In the genomic region with DNA sequence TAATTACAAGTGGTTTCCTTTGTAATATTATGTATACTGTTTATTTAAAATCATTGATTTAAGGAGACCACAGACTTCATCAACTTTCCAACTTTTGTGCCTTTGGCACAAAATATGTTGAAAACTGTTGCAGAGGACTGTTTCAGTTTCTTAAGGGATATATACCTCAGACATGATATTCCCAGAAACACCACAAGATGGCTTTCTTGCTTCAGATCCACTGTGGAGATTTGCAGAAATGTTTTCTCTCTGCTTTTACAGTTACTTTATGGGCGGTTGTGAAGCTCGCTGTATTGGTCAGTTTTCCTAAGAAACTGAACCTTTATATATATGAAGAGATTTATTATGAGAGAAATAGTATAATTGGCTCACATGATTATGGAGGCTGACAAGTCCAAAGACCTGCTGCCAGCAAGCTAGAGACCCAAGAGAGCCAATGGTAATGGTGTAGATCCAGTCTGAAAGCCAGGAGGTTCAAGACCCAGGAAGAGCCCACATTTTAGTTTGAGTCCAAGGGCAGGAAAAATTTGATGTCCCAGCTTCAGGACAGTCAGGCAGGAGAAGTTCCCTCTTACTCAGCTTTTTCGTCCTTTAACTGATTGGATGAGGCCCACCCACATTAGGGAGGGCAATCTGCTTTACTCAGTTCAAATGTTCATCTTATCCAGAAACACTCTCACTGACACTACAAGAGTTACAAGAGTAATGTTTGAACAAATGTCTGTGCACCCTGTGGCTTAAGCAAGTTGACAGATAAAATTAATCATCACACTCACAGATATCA, we compare ENCODE assay signal across 8 cellular contexts. TPM values are rescaled to one million over a fixed set of nuclear protein-coding genes. Genes with fewer than 3 reads are reported as not detected.
DNase-seq lines count a peak whose midpoint lies in the region; ATAC-seq and TF ChIP-seq lines count a peak whose summit lies in the region.

No MANE protein-coding gene starts in this region.

- ATAC-seq in HG03060 (IDR thresholded peaks at IDR 0.05; ENCODE audit: low read depth, unreplicated experiment) (peak; percentile 55), GM18520 (IDR thresholded peaks at IDR 0.05; ENCODE audit: unreplicated experiment) (no peak)
- ATAC-seq in stimulated activated naive B cell treated with anti-CD40 and anti-IgM and Interleukin-4, amounts not matched to agents 10 μg/mL and 1 μg/mL and 100 μg/mL, for 72 hours (replicated peaks), result no peak

- no peak overlapping the region for H3K4me3 Mint-ChIP-seq in stimulated activated naive B cell treated with anti-CD40 and anti-IgM and Interleukin-4, amounts not matched to agents 10 μg/mL and 1 μg/mL and 100 μg/mL, for 72 hours

- H3K9me3 ChIP-seq in parathyroid adenoma (ENCODE audit: control insufficient read depth, low read length), result no peaks in the 10 kb centered on the region

- no peaks in the 10 kb centered on the region for H3K36me3 Mint-ChIP-seq in stimulated activated naive B cell treated with anti-CD40 and anti-IgM and Interleukin-4, amounts not matched to agents 10 μg/mL and 1 μg/mL and 100 μg/mL, for 72 hours

- H3K36me3 ChIP-seq in parathyroid adenoma (ENCODE audit: control insufficient read depth, insufficient read depth, low read length), result no peaks in the 10 kb centered on the region

- H3K4me1 ChIP-seq in parathyroid adenoma, result peaks cover 33% of the 10 kb centered on the region

- H3K27ac ChIP-seq in parathyroid adenoma, result peak overlapping the region; percentile 57

- H3K4me3 ChIP-seq in fibroblast of mammary gland (ENCODE audit: control insufficient read depth, low read depth, low read length) (no peak overlapping the region), parathyroid adenoma (ENCODE audit: low read depth, low read length) (no peak overlapping the region)

- H2AFZ ChIP-seq in parathyroid adenoma, result peak overlapping the region; percentile 40

- no peak overlapping the region for H3K9ac ChIP-seq in parathyroid adenoma

- no peaks in the 10 kb centered on the region for H3K4me1 Mint-ChIP-seq in stimulated activated naive B cell treated with anti-CD40 and anti-IgM and Interleukin-4, amounts not matched to agents 10 μg/mL and 1 μg/mL and 100 μg/mL, for 72 hours

- H3K9me3 Mint-ChIP-seq in stimulated activated naive B cell treated with anti-CD40 and anti-IgM and Interleukin-4, amounts not matched to agents 10 μg/mL and 1 μg/mL and 100 μg/mL, for 72 hours, result no peaks in the 10 kb centered on the region

- DNase-seq in GM03348 (ENCODE audit: low spot score) (peak; percentile 71), RPMI7951 (ENCODE audit: low read depth) (peak; percentile 64), fibroblast of mammary gland (ENCODE audit: low read depth) (peak; percentile 75)
- no peak for DNase-seq in stimulated activated naive B cell treated with anti-CD40 and anti-IgM and Interleukin-4, amounts not matched to agents 10 μg/mL and 1 μg/mL and 100 μg/mL, for 72 hours
- no peak for DNase-seq in activated CD4-positive, alpha-beta T cell treated with anti-CD3 and anti-CD28 coated beads, Interleukin-2, amount 50 U/mL, for 1 hour

- no peak overlapping the region for H3K4me2 ChIP-seq in parathyroid adenoma (ENCODE audit: low read length)

- H3K27ac Mint-ChIP-seq in stimulated activated naive B cell treated with anti-CD40 and anti-IgM and Interleukin-4, amounts not matched to agents 10 μg/mL and 1 μg/mL and 100 μg/mL, for 72 hours, result no peak overlapping the region

- H3K79me2 ChIP-seq in parathyroid adenoma, result peaks cover 4% of the 10 kb centered on the region

- H3K27me3 Mint-ChIP-seq in stimulated activated naive B cell treated with anti-CD40 and anti-IgM and Interleukin-4, amounts not matched to agents 10 μg/mL and 1 μg/mL and 100 μg/mL, for 72 hours, result no peaks in the 10 kb centered on the region

- no peaks in the 10 kb centered on the region for H3K27me3 ChIP-seq in parathyroid adenoma (ENCODE audit: control insufficient read depth, insufficient read depth, low read length)

- TF ChIP-seq CTCF in fibroblast of mammary gland (conservative IDR thresholded peaks at IDR 0.05; ENCODE audit: control insufficient read depth, insufficient read depth, low read depth, low read length) (peak; percentile 75), parathyroid adenoma (IDR thresholded peaks at IDR 0.05) (peak; percentile 82)

RNA-seq across cellular contexts. Expression of a gene that starts 12.8 kb away (rescaled TPM):
- total RNA-seq in RPMI7951 (2014; rRNA removed; shearing (Covaris generic)), result 18.8 and 18.9 TPM in 2 replicates

Comparison
In these comparisons a context has a peak if more than half of its experiments do, and no peak if none do; other contexts are left out.
1. DNase-seq: peak in GM03348 (single experiment), RPMI7951 (single experiment) and fibroblast of mammary gland (single experiment); none in stimulated activated naive B cell treated with anti-CD40 and anti-IgM and Interleukin-4, amounts not matched to agents 10 μg/mL and 1 μg/mL and 100 μg/mL, for 72 hours (single experiment) and activated CD4-positive, alpha-beta T cell treated with anti-CD3 and anti-CD28 coated beads, Interleukin-2, amount 50 U/mL, for 1 hour (single experiment).